Comparison of ENCODE assay signal across 8 cellular contexts in the genomic region with DNA sequence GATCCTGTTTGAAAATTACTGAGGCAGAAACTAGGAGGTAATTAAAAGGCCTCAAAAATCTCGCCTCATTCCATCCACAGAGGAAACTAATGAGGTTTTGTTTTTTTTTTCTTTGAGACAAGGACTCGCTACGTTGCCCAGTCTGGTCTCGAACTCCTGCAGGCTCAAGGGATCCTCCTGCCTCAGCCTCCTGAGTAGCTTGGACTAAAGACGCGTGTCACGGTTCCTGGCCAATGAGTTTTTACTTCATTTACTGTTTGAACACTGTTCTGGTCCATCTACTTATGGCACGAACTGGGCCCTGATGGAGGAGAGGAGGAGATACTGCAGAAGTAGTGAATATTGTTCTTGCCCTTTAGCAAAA. TPM values are rescaled to one million over a fixed set of nuclear protein-coding genes. Genes with fewer than 3 reads are reported as not detected.
DNase-seq lines count a peak whose midpoint lies in the region; ATAC-seq, FAIRE-seq and TF ChIP-seq lines count a peak whose summit lies in the region.

No MANE protein-coding gene starts in this region.

- ATAC-seq in lower lobe of right lung (no peak), GM19397 (IDR thresholded peaks at IDR 0.05; ENCODE audit: unreplicated experiment) (no peak)

- intact Hi-C loops in lower lobe of right lung (cut with DNase I): no loop called here

- peak overlapping the region; percentile 98 for H3K4me2 ChIP-seq in astrocyte (ENCODE audit: low read length)

- no peak for FAIRE-seq in astrocyte (lab: Jason Lieb, UNC)

- H3K4me1 Mint-ChIP-seq in activated naive CD4-positive, alpha-beta T cell treated with anti-CD3 and anti-CD28 coated beads, Interleukin-2, amount 50 U/mL, for 24 hours: peaks cover 42% of the 10 kb centered on the region
- H3K4me1 Mint-ChIP-seq in astrocyte (ENCODE audit: low read depth, unreplicated experiment) (peaks cover 12% of the 10 kb centered on the region), type B pancreatic cell (ENCODE audit: unreplicated experiment) (peaks cover 22% of the 10 kb centered on the region)

- H4K20me1 ChIP-seq in astrocyte (ENCODE audit: insufficient read depth, low read length): peaks cover 29% of the 10 kb centered on the region

- H3K27me3 Mint-ChIP-seq in activated naive CD4-positive, alpha-beta T cell treated with anti-CD3 and anti-CD28 coated beads, Interleukin-2, amount 50 U/mL, for 24 hours: no peaks in the 10 kb centered on the region
- no peaks in the 10 kb centered on the region for H3K27me3 Mint-ChIP-seq in astrocyte (ENCODE audit: low read depth, unreplicated experiment)
- no peaks in the 10 kb centered on the region for H3K27me3 Mint-ChIP-seq in type B pancreatic cell

- H3K9me3 ChIP-seq in astrocyte (ENCODE audit: insufficient read depth, low read depth, low read length) (no peaks in the 10 kb centered on the region), lower lobe of right lung (no peaks in the 10 kb centered on the region)

- peak overlapping the region; percentile 83 for H2AFZ ChIP-seq in astrocyte (ENCODE audit: low read depth, low read length)

- peak overlapping the region; percentile 60 for H3K27ac Mint-ChIP-seq in activated naive CD4-positive, alpha-beta T cell treated with anti-CD3 and anti-CD28 coated beads, Interleukin-2, amount 50 U/mL, for 24 hours
- H3K27ac Mint-ChIP-seq in astrocyte (ENCODE audit: unreplicated experiment): peak overlapping the region; percentile 75
- peak overlapping the region; percentile 96 for H3K27ac Mint-ChIP-seq in type B pancreatic cell

- TF ChIP-seq CTCF in astrocyte (IDR thresholded peaks at IDR 0.05; ENCODE audit: insufficient read depth, low read depth, low read length) (no peak), lower lobe of right lung (IDR thresholded peaks at IDR 0.05) (no peak), type B pancreatic cell (conservative IDR thresholded peaks at IDR 0.05) (no peak), GM10266 (IDR thresholded peaks at IDR 0.05; ENCODE audit: control insufficient read depth, insufficient read depth, low read depth, missing control alignments) (no peak)

- peak overlapping the region; percentile 96 for H3K4me3 Mint-ChIP-seq in activated naive CD4-positive, alpha-beta T cell treated with anti-CD3 and anti-CD28 coated beads, Interleukin-2, amount 50 U/mL, for 24 hours
- H3K4me3 Mint-ChIP-seq in astrocyte (ENCODE audit: unreplicated experiment) (peak overlapping the region; percentile 77), type B pancreatic cell (peak overlapping the region; percentile 92)

- H3K9ac ChIP-seq in astrocyte (ENCODE audit: low read length): peak overlapping the region; percentile 82

- H3K27ac ChIP-seq in astrocyte (ENCODE audit: low read depth, low read length) (peak overlapping the region; percentile 78), lower lobe of right lung (peak overlapping the region; percentile 95)

- H3K27me3 ChIP-seq in astrocyte (ENCODE audit: insufficient read depth, low read length) (no peaks in the 10 kb centered on the region), lower lobe of right lung (ENCODE audit: low read depth) (no peaks in the 10 kb centered on the region)

- no peak for DNase-seq in activated naive CD4-positive, alpha-beta T cell (lab: John Stamatoyannopoulos, UW)
- DNase-seq in astrocyte (ENCODE audit: low read depth) (no peak), lower lobe of right lung (no peak), type B pancreatic cell (ENCODE audit: extremely low spot score, unreplicated experiment) (no peak), GM10266 (ENCODE audit: extremely low spot score) (no peak), NCI-H146 (lab: John Stamatoyannopoulos, UW) (no peak)

- H3K36me3 ChIP-seq in astrocyte (ENCODE audit: insufficient read depth, low read length) (peaks cover 34% of the 10 kb centered on the region), lower lobe of right lung (peaks cover 54% of the 10 kb centered on the region)

- peak overlapping the region; percentile 77 for H3K4me3 ChIP-seq in astrocyte (ENCODE audit: insufficient read depth, low read depth, low read length)
- H3K4me3 ChIP-seq in lower lobe of right lung: peak overlapping the region; percentile 88

- peaks cover 4% of the 10 kb centered on the region for H3K36me3 Mint-ChIP-seq in activated naive CD4-positive, alpha-beta T cell treated with anti-CD3 and anti-CD28 coated beads, Interleukin-2, amount 50 U/mL, for 24 hours
- H3K36me3 Mint-ChIP-seq in astrocyte (ENCODE audit: low read depth, unreplicated experiment): peaks cover 7% of the 10 kb centered on the region
- H3K36me3 Mint-ChIP-seq in type B pancreatic cell: peaks cover 15% of the 10 kb centered on the region

- H3K4me1 ChIP-seq in astrocyte (ENCODE audit: insufficient read depth, low read length) (peaks cover 12% of the 10 kb centered on the region), lower lobe of right lung (peaks cover 41% of the 10 kb centered on the region)

- no peaks in the 10 kb centered on the region for H3K9me3 Mint-ChIP-seq in activated naive CD4-positive, alpha-beta T cell treated with anti-CD3 and anti-CD28 coated beads, Interleukin-2, amount 50 U/mL, for 24 hours
- H3K9me3 Mint-ChIP-seq in astrocyte (ENCODE audit: unreplicated experiment) (no peaks in the 10 kb centered on the region), type B pancreatic cell (no peaks in the 10 kb centered on the region)

- H3K79me2 ChIP-seq in astrocyte (ENCODE audit: insufficient read depth, low read length): peaks cover 32% of the 10 kb centered on the region

RNA-seq across cellular contexts. Expression of gene BLTP2, which starts 0.6 kb away (rescaled TPM):
- total RNA-seq in astrocyte (131 and 133 TPM in 2 replicates), lower lobe of right lung (138 TPM), type B pancreatic cell (ENCODE audit: low replicate concordance) (144 and 151 TPM in 2 replicates)

RNA-seq across cellular contexts. Expression of gene SDF2, which starts 16.1 kb away (rescaled TPM):
- total RNA-seq in astrocyte: 71.2 and 73.3 TPM in 2 replicates
- total RNA-seq in lower lobe of right lung: 48.8 TPM
- 59.2 and 63.9 TPM in 2 replicates for total RNA-seq in type B pancreatic cell (ENCODE audit: low replicate concordance)

RNA-seq across cellular contexts. Expression of gene SUPT6H, which starts 16.4 kb away (rescaled TPM):
- total RNA-seq in astrocyte: 90.1 and 95.9 TPM in 2 replicates
- total RNA-seq in lower lobe of right lung: 60.3 TPM
- total RNA-seq in type B pancreatic cell (ENCODE audit: low replicate concordance): 61.3 and 69.2 TPM in 2 replicates

RNA-seq across cellular contexts. Expression of gene RSKR, which starts 31.6 kb away (rescaled TPM):
- 10.4 and 13.5 TPM in 2 replicates for total RNA-seq in astrocyte
- total RNA-seq in lower lobe of right lung: 14.1 TPM
- 17.5 and 27.7 TPM in 2 replicates for total RNA-seq in type B pancreatic cell (ENCODE audit: low replicate concordance)

RNA-seq across cellular contexts. Expression of gene SPAG5, which starts 46.7 kb away (rescaled TPM):
- total RNA-seq in astrocyte: 7.0 and 8.7 TPM in 2 replicates
- total RNA-seq in lower lobe of right lung: 4.9 TPM
- total RNA-seq in type B pancreatic cell (ENCODE audit: low replicate concordance): 30.9 and 88.3 TPM in 2 replicates
